30 cellular contexts compared by ENCODE assay signal in the genomic region with DNA sequence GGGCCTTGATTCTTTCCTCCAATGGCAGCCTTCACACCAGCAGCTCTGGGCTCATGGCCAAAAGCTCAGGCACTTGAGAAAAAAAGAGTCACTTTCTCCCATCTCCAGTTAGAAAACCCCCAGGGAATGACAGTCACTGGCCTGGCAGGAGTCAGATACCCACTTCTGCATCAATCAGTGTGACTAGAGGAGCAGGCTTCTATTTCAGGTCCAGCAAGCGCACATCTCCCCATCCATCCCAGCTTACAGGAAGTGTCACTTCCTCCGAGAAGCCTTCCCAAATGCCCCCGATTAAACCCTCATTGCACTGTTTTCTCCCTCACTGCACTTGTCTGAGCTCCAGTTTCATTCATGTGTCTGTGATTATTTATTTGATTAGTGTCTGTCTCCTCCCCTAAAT. TPM values are rescaled to one million over a fixed set of nuclear protein-coding genes. Genes with fewer than 3 reads are reported as not detected.
DNase-seq lines count a peak whose midpoint lies in the region; TF ChIP-seq lines count a peak whose summit lies in the region.
"Had no signal": no experiment of that assay in that cellular context is flagged by ENCODE, and none has a peak within 500 bp of the region (broad histone marks: within the 10 kb centered on the region; RNA-seq: fewer than 3 reads in every experiment).

No MANE protein-coding gene starts in this region.

- no peaks in the 10 kb centered on the region for H3K9me3 Mint-ChIP-seq in mesothelial cell of epicardium
- H3K9me3 Mint-ChIP-seq: activated B cell treated with CpG ODN at 0.5 μM for 24 hours; activated naive CD8-positive, alpha-beta T cell treated with anti-CD3 and anti-CD28 coated beads, Interleukin-2, amount 10 ng/mL, durations not matched to agents 7 days and 5 days; natural killer cell had no signal

- H3K27ac Mint-ChIP-seq in mesothelial cell of epicardium: no peak overlapping the region
- H3K27ac Mint-ChIP-seq: activated B cell treated with CpG ODN at 0.5 μM for 24 hours; activated naive CD8-positive, alpha-beta T cell treated with anti-CD3 and anti-CD28 coated beads, Interleukin-2, amount 10 ng/mL, durations not matched to agents 7 days and 5 days; natural killer cell had no signal

- H3K27me3 ChIP-seq in A673 (replicated peaks; ENCODE audit: insufficient read depth, low read depth, low read length, poor library complexity): no peaks in the 10 kb centered on the region
- H3K27me3 ChIP-seq in OCI-LY3 (ENCODE audit: low read depth, low read length): peaks cover 78% of the 10 kb centered on the region
- H3K27me3 ChIP-seq: suprapubic skin had no signal

- no peak overlapping the region for H3K4me3 Mint-ChIP-seq in mesothelial cell of epicardium
- H3K4me3 Mint-ChIP-seq: activated B cell treated with CpG ODN at 0.5 μM for 24 hours; activated naive CD8-positive, alpha-beta T cell treated with anti-CD3 and anti-CD28 coated beads, Interleukin-2, amount 10 ng/mL, durations not matched to agents 7 days and 5 days; natural killer cell had no signal

- peak overlapping the region; percentile 46 for H3K4me2 ChIP-seq in OCI-LY3 (ENCODE audit: low read length)
- H3K4me2 ChIP-seq: smooth muscle cell had no signal

- peaks cover 51% of the 10 kb centered on the region for H3K27me3 Mint-ChIP-seq in mesothelial cell of epicardium (ENCODE audit: low read depth)
- H3K27me3 Mint-ChIP-seq: activated B cell treated with CpG ODN at 0.5 μM for 24 hours had no signal

- peaks cover 10% of the 10 kb centered on the region; the same call in 1 of the 2 replicates for H4K20me1 ChIP-seq in OCI-LY3 (ENCODE audit: insufficient read depth, low read length)

- no peaks in the 10 kb centered on the region for H3K9me3 ChIP-seq in A673 (ENCODE audit: low read depth, low read length, poor library complexity, severe bottlenecking)
- no peaks in the 10 kb centered on the region for H3K9me3 ChIP-seq in OCI-LY3 (ENCODE audit: insufficient read depth, low read length)
- H3K9me3 ChIP-seq: suprapubic skin had no signal

- POLR2A ChIA-PET in A673 (lab: Charles Lee; ENCODE audit: low non-redundant PET): no interaction called here

- H3K4me1 ChIP-seq in A673 (ENCODE audit: insufficient read depth, low read length, poor library complexity, severe bottlenecking) (no peaks in the 10 kb centered on the region), OCI-LY3 (ENCODE audit: low read length) (peaks cover 44% of the 10 kb centered on the region)
- H3K4me1 ChIP-seq: suprapubic skin had no signal

- DNase-seq in A673 (ENCODE audit: low spot score) (peak; percentile 0), DMS79 treated with DMSO at 0.1 percent for 48 hours (lab: John Stamatoyannopoulos, UW) (peak; percentile 99), NCI-H2029 (lab: John Stamatoyannopoulos, UW) (peak; percentile 43), GOT3 (lab: John Stamatoyannopoulos, UW) (no peak), iPS-NIHi11 (ENCODE audit: low spot score) (no peak), NCI-H774 (lab: John Stamatoyannopoulos, UW) (no peak), mesothelial cell of epicardium (ENCODE audit: low spot score in 2 of 2, unreplicated experiment in 2 of 2) (no peak)
- DNase-seq: ACHN; activated B cell treated with CpG ODN at 0.5 μM for 24 hours; activated CD4-positive, alpha-beta T cell treated with anti-CD3 and anti-CD28 coated beads, Interleukin-2, amount 50 U/mL, for 48 hours; activated naive CD8-positive, alpha-beta T cell treated with anti-CD3 and anti-CD28 coated beads, Interleukin-2, amount 10 ng/mL, durations not matched to agents 7 days and 5 days; Calu3; caudate nucleus; dorsolateral prefrontal cortex; natural killer cell; NCI-H1436 treated with DMSO at 0.1 percent for 48 hours; NCI-H510A; retina; SHP77; stimulated activated CD4-positive, alpha-beta T cell treated with anti-CD3 and anti-CD28 coated beads, Interleukin-2, amount 100 ng/mL, for 24 hours had no signal

- no TSS peak for BruUV-seq in A673 (replicated peaks; lab: Mats Ljungman, UMichigan)

- H3K79me2 ChIP-seq in OCI-LY3 (ENCODE audit: low read length): no peaks in the 10 kb centered on the region

- no peak overlapping the region for H3K4me3 ChIP-seq in A673 (ENCODE audit: low read depth, low read length, poor library complexity, severe bottlenecking)
- H3K4me3 ChIP-seq in OCI-LY3 (ENCODE audit: low read length): peak overlapping the region; percentile 5; the same call in 1 of the 2 replicates
- H3K4me3 ChIP-seq: dorsolateral prefrontal cortex, smooth muscle cell, suprapubic skin had no signal

- H3K36me3 ChIP-seq in A673 (ENCODE audit: insufficient read depth, low read length, poor library complexity, severe bottlenecking): no peaks in the 10 kb centered on the region
- no peaks in the 10 kb centered on the region for H3K36me3 ChIP-seq in OCI-LY3 (replicated peaks; ENCODE audit: low read depth, low read length)
- H3K36me3 ChIP-seq: suprapubic skin had no signal

- CTCF ChIA-PET in A673 (lab: Charles Lee): no interaction called here

- TF ChIP-seq CTCF in A673 (conservative IDR thresholded peaks at IDR 0.05; ENCODE audit: low read depth, low read length) (no peak), OCI-LY3 (IDR thresholded peaks at IDR 0.05; ENCODE audit: low read depth, low read length) (no peak), mesothelial cell of epicardium (IDR thresholded peaks at IDR 0.05; ENCODE audit: unreplicated experiment) (no peak)

- no peak overlapping the region for H3K9ac ChIP-seq in OCI-LY3 (ENCODE audit: low read length)

- H3K27ac ChIP-seq in A673 (ENCODE audit: low read depth, low read length, poor library complexity, severe bottlenecking): no peak overlapping the region
- no peak overlapping the region for H3K27ac ChIP-seq in OCI-LY3 (ENCODE audit: low read length)
- H3K27ac ChIP-seq: C4-2B, dorsolateral prefrontal cortex, suprapubic skin had no signal

- no peak overlapping the region for H2AFZ ChIP-seq in OCI-LY3 (ENCODE audit: low read depth, low read length)

- no peaks in the 10 kb centered on the region for H3K36me3 Mint-ChIP-seq in mesothelial cell of epicardium
- H3K36me3 Mint-ChIP-seq: activated naive CD8-positive, alpha-beta T cell treated with anti-CD3 and anti-CD28 coated beads, Interleukin-2, amount 10 ng/mL, durations not matched to agents 7 days and 5 days; natural killer cell had no signal

- intact Hi-C loops in A673 (cut with micrococcal nuclease; ENCODE audit: unreplicated experiment): no loop called here

- H3K4me1 Mint-ChIP-seq in mesothelial cell of epicardium: no peaks in the 10 kb centered on the region

RNA-seq across cellular contexts. Expression of a gene that starts 30.4 kb away (rescaled TPM):
- total RNA-seq in A673 (2021) (not detected in 2 replicates), mesothelial cell of epicardium (not detected in 3 replicates)
- total RNA-seq: activated B cell treated with CpG ODN at 0.5 μM for 24 hours; activated naive CD8-positive, alpha-beta T cell treated with anti-CD3 and anti-CD28 coated beads, Interleukin-2, amount 10 ng/mL, durations not matched to agents 7 days and 5 days; astrocyte; Calu3; endothelial cell of umbilical vein; glomerular endothelial cell; lower leg skin; natural killer cell; osteoblast; smooth muscle cell; suprapubic skin; ureter had no signal

RNA-seq across cellular contexts. Expression of a gene that starts 37.1 kb away (rescaled TPM):
- total RNA-seq in A673 (2021) (not detected in 2 replicates), mesothelial cell of epicardium (not detected in 3 replicates)
- total RNA-seq: activated B cell treated with CpG ODN at 0.5 μM for 24 hours; activated naive CD8-positive, alpha-beta T cell treated with anti-CD3 and anti-CD28 coated beads, Interleukin-2, amount 10 ng/mL, durations not matched to agents 7 days and 5 days; astrocyte; Calu3; dorsolateral prefrontal cortex; endothelial cell of umbilical vein; glomerular endothelial cell; natural killer cell; smooth muscle cell had no signal

Comparison
In these comparisons a context has a peak if more than half of its experiments do, and no peak if none do; other contexts are left out.
1. DNase-seq: peak in A673 (single experiment), DMS79 treated with DMSO at 0.1 percent for 48 hours (single experiment) and NCI-H2029 (single experiment); none in GOT3 (single experiment), iPS-NIHi11 (single experiment), NCI-H774 (single experiment) and mesothelial cell of epicardium (0 of 2).